17 cellular contexts compared by ENCODE assay signal in the genomic region with DNA sequence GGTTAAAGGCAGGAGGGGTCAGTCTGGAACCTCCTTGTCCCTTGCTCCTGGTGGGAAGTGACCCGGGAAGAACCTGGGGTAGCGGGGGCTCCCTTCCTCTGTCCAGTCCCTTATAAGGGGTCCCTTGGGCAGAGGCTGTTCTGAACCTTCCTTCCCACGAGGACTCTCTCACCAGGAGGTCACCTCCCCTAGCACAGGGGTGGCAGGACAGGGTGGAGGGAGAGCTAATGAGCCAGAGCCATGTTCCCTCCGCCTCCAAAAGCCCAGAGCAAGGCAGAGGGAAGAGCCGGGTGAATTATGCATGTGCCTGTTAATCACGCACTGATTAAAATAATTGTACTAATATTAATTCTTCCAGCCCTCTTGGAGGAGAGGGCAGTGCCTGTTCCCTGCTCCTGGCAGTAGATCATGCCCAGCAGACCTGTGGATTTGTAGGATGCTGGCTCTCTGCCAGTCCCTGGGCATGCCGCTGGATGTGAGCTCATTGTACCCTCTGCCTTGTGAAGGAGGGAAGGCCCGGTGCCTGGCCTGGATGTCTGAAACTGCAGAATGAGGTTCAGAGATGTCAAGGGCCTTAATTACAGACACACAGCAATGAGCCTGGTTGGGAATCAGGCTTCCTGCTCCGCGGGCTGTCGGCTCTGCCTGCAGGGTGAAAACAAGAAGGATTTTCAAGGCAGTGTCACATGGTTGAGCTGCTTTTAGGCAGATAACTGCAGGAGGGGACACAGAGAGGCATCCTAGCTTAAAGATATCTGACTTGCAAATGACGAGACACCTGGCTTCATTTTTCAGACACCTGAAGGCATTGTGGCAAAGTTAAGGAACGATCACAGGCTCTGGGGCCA.
DNase-seq lines count a peak whose midpoint lies in the region; ATAC-seq and TF ChIP-seq lines count a peak whose summit lies in the region.
"Had no signal": no experiment of that assay in that cellular context is flagged by ENCODE, and none has a peak within 500 bp of the region (broad histone marks: within the 10 kb centered on the region; RNA-seq: fewer than 3 reads in every experiment).

No MANE protein-coding gene starts in this region.

- intact Hi-C loops in left ventricle myocardium inferior (cut with micrococcal nuclease) (no loop called here), esophagus muscularis mucosa (cut with DNase I) (no loop called here)

- no peak overlapping the region for H3K27ac ChIP-seq in left ventricle myocardium inferior (replicated peaks)
- H3K27ac ChIP-seq in Peyer's patch = no peak overlapping the region
- no peak overlapping the region for H3K27ac ChIP-seq in esophagus muscularis mucosa (replicated peaks in 1 of 4)
- H3K27ac ChIP-seq: suprapubic skin had no signal

- no peak for ATAC-seq in HG03460 (IDR thresholded peaks at IDR 0.05; ENCODE audit: unreplicated experiment)
- ATAC-seq: activated T-cell treated with anti-CD3 and anti-CD28 coated beads, Interleukin-2, amount 50 U/mL, for 4 hours; mucosa of descending colon; Panc1 had no signal

- TF ChIP-seq POLR2A in Peyer's patch (IDR thresholded peaks at IDR 0.05) (no peak), esophagus muscularis mucosa (IDR thresholded peaks at IDR 0.05; ENCODE audit: low read depth) (no peak)

- H3K36me3 ChIP-seq in BE2C (no peaks in the 10 kb centered on the region), left ventricle myocardium inferior (no peaks in the 10 kb centered on the region), Peyer's patch (no peaks in the 10 kb centered on the region), esophagus muscularis mucosa (no peaks in the 10 kb centered on the region)
- H3K36me3 ChIP-seq: suprapubic skin had no signal

- DNase-seq in BE2C (peak; percentile 30), DMS79 (lab: John Stamatoyannopoulos, UW) (peak; percentile 4), NCI-H526 (lab: John Stamatoyannopoulos, UW) (peak; percentile 73 to 83), left ventricle myocardium inferior (peak; percentile 59), Peyer's patch (no peak), esophagus muscularis mucosa (ENCODE audit: extremely low spot score) (no peak)
- no peak for DNase-seq in activated CD8-positive, alpha-beta memory T cell treated with anti-CD3 and anti-CD28 coated beads, Interleukin-2, amount 50 U/mL, for 48 hours
- DNase-seq: activated CD4-positive, alpha-beta T cell treated with anti-CD3 and anti-CD28 coated beads, Interleukin-2, amount 50 U/mL, for 48 hours; activated T-cell treated with anti-CD3 and anti-CD28 coated beads, Interleukin-2, amount 50 U/mL, for 4 hours; Calu3; mucosa of descending colon; NCI-H524 treated with DMSO at 0.1 percent for 48 hours; occipital lobe; stimulated activated CD4-positive, alpha-beta T cell treated with anti-CD3 and anti-CD28 coated beads, Interleukin-4, amount 100 ng/mL, for 1 hour had no signal

- no peaks in the 10 kb centered on the region for H3K27me3 ChIP-seq in BE2C
- peaks cover 95% of the 10 kb centered on the region for H3K27me3 ChIP-seq in left ventricle myocardium inferior (ENCODE audit: low read depth)
- no peaks in the 10 kb centered on the region for H3K27me3 ChIP-seq in Peyer's patch
- H3K27me3 ChIP-seq in esophagus muscularis mucosa = peaks cover 0 to 80% (median 5%) of the 10 kb centered on the region in 4 donors

- H3K4me3 ChIP-seq in BE2C (ENCODE audit: low read depth, low read length) = no peak overlapping the region
- H3K4me3 ChIP-seq in left ventricle myocardium inferior = no peak overlapping the region
- H3K4me3 ChIP-seq in Peyer's patch = no peak overlapping the region
- no peak overlapping the region for H3K4me3 ChIP-seq in esophagus muscularis mucosa
- H3K4me3 ChIP-seq: mucosa of descending colon, suprapubic skin had no signal

- TF ChIP-seq EP300 in esophagus muscularis mucosa (IDR thresholded peaks at IDR 0.05) = no peak

- no peaks in the 10 kb centered on the region for H3K9me3 ChIP-seq in BE2C
- H3K9me3 ChIP-seq in left ventricle myocardium inferior (replicated peaks) = no peaks in the 10 kb centered on the region
- no peaks in the 10 kb centered on the region for H3K9me3 ChIP-seq in Peyer's patch
- no peaks in the 10 kb centered on the region for H3K9me3 ChIP-seq in esophagus muscularis mucosa
- H3K9me3 ChIP-seq: mucosa of descending colon, suprapubic skin had no signal

- TF ChIP-seq CTCF in BE2C (IDR thresholded peaks at IDR 0.05; ENCODE audit: low read depth, low read length) (no peak), left ventricle myocardium inferior (IDR thresholded peaks at IDR 0.05; ENCODE audit: borderline replicate concordance) (no peak), Peyer's patch (IDR thresholded peaks at IDR 0.05) (no peak), esophagus muscularis mucosa (IDR thresholded peaks at IDR 0.05) (no peak)

- H3K4me1 ChIP-seq in BE2C (no peaks in the 10 kb centered on the region), left ventricle myocardium inferior (peaks cover 6% of the 10 kb centered on the region), Peyer's patch (no peaks in the 10 kb centered on the region), esophagus muscularis mucosa (no peaks in the 10 kb centered on the region)
- H3K4me1 ChIP-seq: suprapubic skin had no signal

- WGBS in esophagus muscularis mucosa = 55% methylated on average over 10 of the region's 13 CpGs

Comparison
In these comparisons a context has a peak if more than half of its experiments do, and no peak if none do; other contexts are left out.
1. DNase-seq: peak in BE2C (single experiment), DMS79 (single experiment), NCI-H526 (2 of 2) and left ventricle myocardium inferior (single experiment); none in Peyer's patch (0 of 3), esophagus muscularis mucosa (single experiment) and activated CD8-positive, alpha-beta memory T cell treated with anti-CD3 and anti-CD28 coated beads, Interleukin-2, amount 50 U/mL, for 48 hours (single experiment).